ENCODE assay signal across 9 cellular contexts in the genomic region with DNA sequence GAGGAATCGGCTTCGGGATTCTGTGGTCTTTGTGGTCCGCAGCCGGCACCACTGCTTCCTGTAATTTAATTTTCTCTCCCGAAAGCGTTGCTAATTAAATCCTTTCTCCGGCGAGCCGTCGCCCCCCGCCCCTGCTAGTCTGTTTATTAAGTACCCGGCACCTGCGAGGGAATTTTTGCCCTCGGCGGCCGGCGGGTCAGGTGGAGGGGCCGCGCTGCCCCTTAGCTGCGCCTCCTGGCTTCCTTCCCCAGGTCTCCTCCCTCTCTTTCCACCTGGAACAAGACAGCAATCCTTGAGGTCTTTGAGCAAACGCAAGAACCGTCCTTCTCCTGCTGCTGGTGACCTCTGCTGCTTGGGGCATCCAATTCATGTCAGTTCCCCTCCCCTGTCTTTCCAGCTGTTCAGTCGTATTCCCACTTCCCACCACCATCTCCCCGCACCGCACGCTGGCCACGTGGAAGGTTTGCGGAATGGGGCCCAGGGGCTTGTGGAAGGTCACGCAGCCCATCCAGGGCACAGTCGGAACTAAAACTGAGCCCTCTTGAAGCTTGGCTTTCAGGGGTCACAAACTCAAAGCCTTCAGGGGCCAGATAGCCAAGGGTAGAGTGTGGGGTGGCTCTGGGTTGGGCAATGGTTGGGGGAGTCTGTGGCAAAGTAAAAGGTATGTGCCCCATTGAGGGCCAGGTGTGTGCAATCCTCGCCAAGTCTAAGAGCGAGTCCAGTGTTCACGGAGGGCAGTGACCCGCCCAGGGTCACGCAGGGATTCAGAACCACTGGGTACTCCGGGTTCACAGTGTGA. TPM values are rescaled to one million over a fixed set of nuclear protein-coding genes. Genes with fewer than 3 reads are reported as not detected.
DNase-seq lines count a peak whose midpoint lies in the region; ATAC-seq and TF ChIP-seq lines count a peak whose summit lies in the region.
"Had no signal": no experiment of that assay in that cellular context is flagged by ENCODE, and none has a peak within 500 bp of the region (broad histone marks: within the 10 kb centered on the region; RNA-seq: fewer than 3 reads in every experiment).

No MANE protein-coding gene starts in this region.

- H3K9me3 ChIP-seq in RWPE2 (ENCODE audit: severe bottlenecking): no peaks in the 10 kb centered on the region
- no peaks in the 10 kb centered on the region for H3K9me3 ChIP-seq in gastroesophageal sphincter

- TF ChIP-seq CTCF in GM12865 (IDR thresholded peaks at IDR 0.05; ENCODE audit: insufficient read depth, low read depth, low read length, missing control alignments) (no peak), RWPE2 (IDR thresholded peaks at IDR 0.05; ENCODE audit: poor library complexity, severe bottlenecking) (peak; percentile 38), gastroesophageal sphincter (IDR thresholded peaks at IDR 0.05) (peak in 1 of 4 experiments; percentile 34), GM10248 (IDR thresholded peaks at IDR 0.05; ENCODE audit: control extremely low read depth, extremely low read depth, low read depth, missing control alignments) (no peak)

- 29 to 90% methylated on average over 2 to 6 of the region's 36 CpGs for WGBS in gastroesophageal sphincter (ENCODE audit: low coverage in 1 of 2), 2 donors

- CTCF ChIA-PET in GM10248 (lab: Yijun Ruan, JAX): interaction anchor here (0.9 to 5.8 kb wide), 11 partner anchors 9 to 249 kb away, joined by 3 to 51 read pairs (median 7); no protein-coding TSS in a partner anchor

- peak overlapping the region; percentile 22 for H3K4me3 ChIP-seq in GM12865 (ENCODE audit: low read depth, low read length)
- H3K4me3 ChIP-seq in RWPE2 (ENCODE audit: severe bottlenecking): no peak overlapping the region
- peak overlapping the region; percentile 30 to 63 for H3K4me3 ChIP-seq in gastroesophageal sphincter
- H3K4me3 ChIP-seq in skeletal muscle cell (ENCODE audit: low read depth, low read length): peak overlapping the region; percentile 52

- peaks cover 14% of the 10 kb centered on the region for H3K27me3 ChIP-seq in RWPE2 (ENCODE audit: insufficient read depth, poor library complexity, severe bottlenecking)
- H3K27me3 ChIP-seq in gastroesophageal sphincter: peaks cover 45% of the 10 kb centered on the region

- H3K27ac ChIP-seq in RWPE2 (ENCODE audit: poor library complexity, severe bottlenecking): no peak overlapping the region
- peak overlapping the region in 1 of 4 donors; percentile 57 for H3K27ac ChIP-seq in gastroesophageal sphincter
- H3K27ac ChIP-seq: KMS-11 had no signal

- TF ChIP-seq POLR2A in gastroesophageal sphincter (IDR thresholded peaks at IDR 0.05): no peak

- ATAC-seq in RWPE2 (ENCODE audit: low read depth) (no peak), gastroesophageal sphincter (no peak), HG02623 (IDR thresholded peaks at IDR 0.05; ENCODE audit: unreplicated experiment) (no peak), left colon (no peak)

- DNase-seq in GM12865 (ENCODE audit: low read depth) (no peak), RWPE2 (ENCODE audit: low spot score) (no peak), skeletal muscle cell (ENCODE audit: low read depth) (no peak), GM10248 (ENCODE audit: extremely low spot score) (no peak), left colon (no peak), NCI-H526 treated with DMSO at 0.1 percent for 48 hours (lab: John Stamatoyannopoulos, UW) (no peak)

- intact Hi-C loops in left colon (cut with DNase I, micrococcal nuclease): no loop called here

- H3K4me1 ChIP-seq in RWPE2 (ENCODE audit: insufficient read depth, poor library complexity, severe bottlenecking): peaks cover 18% of the 10 kb centered on the region
- peaks cover 2 to 47% (median 6%) of the 10 kb centered on the region in 3 donors for H3K4me1 ChIP-seq in gastroesophageal sphincter

- TF ChIP-seq EP300 in gastroesophageal sphincter (IDR thresholded peaks at IDR 0.05): no peak

- H3K36me3 ChIP-seq in RWPE2 (ENCODE audit: low read depth) (no peaks in the 10 kb centered on the region), gastroesophageal sphincter (peaks cover 0 to 9% of the 10 kb centered on the region in 2 donors)

- POLR2A ChIA-PET in GM10248 (lab: Yijun Ruan, JAX): no interaction called here

RNA-seq across cellular contexts. Expression of gene ZDHHC22, which starts 16.1 kb away (rescaled TPM):
- under 1 TPM in 2 of 4 donors, not detected in 2; 0.12 to 0.40 TPM for total RNA-seq in gastroesophageal sphincter
- total RNA-seq in left colon: not detected

RNA-seq across cellular contexts. Expression of gene CIPC, which starts 27.4 kb away (rescaled TPM):
- 10 to 100 TPM; 49.0 to 74.1 (median 60.4) TPM for total RNA-seq in gastroesophageal sphincter
- 10 to 100 TPM; 50.4 to 52.0 TPM for total RNA-seq in left colon

RNA-seq across cellular contexts. Expression of gene TMEM63C, which starts 56.1 kb away (rescaled TPM):
- under 1 TPM in 3 of 4 donors, not detected in 1; 0.08 to 0.13 (median 0.10) TPM for total RNA-seq in gastroesophageal sphincter
- total RNA-seq in left colon: 10 to 100 TPM; 22.4 to 43.0 TPM

Comparison
In these comparisons a context has a peak if more than half of its experiments do, and no peak if none do; other contexts are left out.
1. RNA of gene TMEM63C, which starts 56.1 kb away (total RNA-seq): 22.4 to 43.0 TPM in left colon; 0.08 to 0.13 TPM in gastroesophageal sphincter; every median in the first group is over 10 times any median in the second.